Comparison of ENCODE assay signal across 12 cellular contexts in the genomic region with DNA sequence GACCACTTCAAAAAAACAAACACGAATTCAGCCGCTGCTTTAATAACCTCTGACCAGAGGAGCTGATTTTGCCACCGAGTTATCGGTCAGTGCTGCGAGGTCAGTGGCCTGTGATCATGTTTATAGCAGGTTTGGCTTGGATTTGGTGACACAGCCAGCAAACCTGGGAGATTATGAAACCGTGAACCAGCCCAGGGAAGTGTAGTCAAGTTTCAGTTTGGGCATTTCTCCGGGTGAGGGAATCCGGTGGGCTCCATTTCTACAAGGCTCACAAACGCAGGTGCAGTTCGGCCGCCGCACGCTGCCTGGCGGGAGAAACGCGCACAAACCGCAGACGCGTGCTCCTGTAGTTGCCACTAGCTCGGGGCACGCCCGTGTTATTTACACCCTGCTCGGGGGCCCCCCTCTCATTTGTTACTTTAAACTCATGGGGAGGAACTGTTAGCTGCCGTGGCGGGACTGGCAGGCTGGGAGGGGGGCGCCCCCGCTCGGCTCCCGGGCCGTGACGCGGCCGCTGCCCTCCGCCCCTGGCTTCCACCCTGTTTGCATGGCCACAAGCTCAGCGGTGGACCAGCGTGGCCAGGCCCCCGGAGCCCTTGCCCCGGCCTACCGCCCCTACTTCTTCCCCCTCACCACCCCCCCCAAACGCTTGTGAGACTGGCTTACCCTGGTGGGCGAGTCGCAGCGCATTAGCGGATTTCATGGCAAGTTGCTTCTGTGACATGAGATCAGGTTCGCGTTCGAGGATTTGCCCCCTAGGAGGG. TPM values are rescaled to one million over a fixed set of nuclear protein-coding genes. Genes with fewer than 3 reads are reported as not detected.
DNase-seq lines count a peak whose midpoint lies in the region; ATAC-seq, FAIRE-seq and TF ChIP-seq lines count a peak whose summit lies in the region.
"Had no signal": no experiment of that assay in that cellular context is flagged by ENCODE, and none has a peak within 500 bp of the region (broad histone marks: within the 10 kb centered on the region; RNA-seq: fewer than 3 reads in every experiment).

No MANE protein-coding gene starts in this region.

- no peaks in the 10 kb centered on the region for H3K9me3 Mint-ChIP-seq in activated T-cell treated with anti-CD3 and anti-CD28 coated beads, Interleukin-2, amount 50 U/mL, for 72 hours

- no peaks in the 10 kb centered on the region for H3K36me3 ChIP-seq in heart left ventricle
- no peaks in the 10 kb centered on the region for H3K36me3 ChIP-seq in HepG2 (replicated peaks in 1 of 2; ENCODE audit: control insufficient read depth in 1 of 2, insufficient read depth in 2 of 2, low read length in 2 of 2)
- no peaks in the 10 kb centered on the region for H3K36me3 ChIP-seq in suprapubic skin
- H3K36me3 ChIP-seq: neutrophil had no signal

- no peak for TF ChIP-seq POLR2A in heart left ventricle (IDR thresholded peaks at IDR 0.05)
- no peak for TF ChIP-seq POLR2A in HepG2 (IDR thresholded peaks at IDR 0.05; ENCODE audit: insufficient read depth in 1 of 2, low read depth in 2 of 2, low read length in 2 of 2)
- no peak for TF ChIP-seq POLR2A in suprapubic skin (IDR thresholded peaks at IDR 0.05)

- H4K20me1 ChIP-seq in HepG2 (ENCODE audit: insufficient read depth, low read length): no peaks in the 10 kb centered on the region

- peak overlapping the region; percentile 80 to 81 for H3K4me3 Mint-ChIP-seq in activated T-cell treated with anti-CD3 and anti-CD28 coated beads, Interleukin-2, amount 50 U/mL, for 72 hours

- no peaks in the 10 kb centered on the region for H3K79me2 ChIP-seq in HepG2 (ENCODE audit: insufficient read depth, low read length)

- DNase-seq in heart left ventricle: no peak
- DNase-seq in cardiac septum (ENCODE audit: low spot score): no peak
- DNase-seq in activated T-cell treated with anti-CD3 and anti-CD28 coated beads, Interleukin-2, amount 50 U/mL, for 72 hours: no peak
- no peak for DNase-seq in HepG2 (ENCODE audit: low spot score)
- DNase-seq in suprapubic skin (ENCODE audit: low spot score in 2 of 2): peak in 1 of 2 donors; percentile 55
- no peak for DNase-seq in NCI-H2029 (lab: John Stamatoyannopoulos, UW)
- DNase-seq in UCSD-AML1 (lab: John Stamatoyannopoulos, UW; ENCODE audit: unreplicated experiment): no peak
- DNase-seq: DMS 273 treated with DMSO at 0.1 percent for 48 hours had no signal

- peak overlapping the region; percentile 37; the same call in 1 of the 2 replicates for H3K9ac ChIP-seq in HepG2 (ENCODE audit: insufficient read depth, low read depth, low read length)

- 2 to 3% (median 2%) methylated on average over 23 to 47 of the region's 47 CpGs for WGBS in heart left ventricle, 4 donors
- WGBS in HepG2 (ENCODE audit: low lambda C conversion rate): 20% methylated on average over 29 of the region's 47 CpGs
- WGBS in suprapubic skin: 5% methylated on average over 35 of the region's 47 CpGs

- TF ChIP-seq EP300 in HepG2 (IDR thresholded peaks at IDR 0.05; ENCODE audit: low read depth in 2 of 2, low read length in 2 of 2): no peak
- TF ChIP-seq EP300 in HepG2 (CRISPR knock-in tag; IDR thresholded peaks at IDR 0.05; ENCODE audit: borderline replicate concordance): no peak
- TF ChIP-seq EP300 in suprapubic skin (IDR thresholded peaks at IDR 0.05): no peak

- peak overlapping the region in 8 of 12 donors; percentile 3 to 31 (median 16) for H3K4me3 ChIP-seq in heart left ventricle
- peak overlapping the region; percentile 23 to 62 (median 51) for H3K4me3 ChIP-seq in HepG2 (replicated peaks in 1 of 3; ENCODE audit: insufficient read depth in 1 of 3, low read depth in 2 of 3, low read length in 3 of 3)
- peak overlapping the region; percentile 21 for H3K4me3 ChIP-seq in suprapubic skin

- CTCF ChIA-PET in HepG2 (lab: Yijun Ruan, JAX; ENCODE audit: low intra/inter-chr PET ratio, low total read pairs): no interaction called here

- POLR2A ChIA-PET in HepG2 (lab: Yijun Ruan, JAX): interaction anchor here (1.2 kb wide), 1 partner anchor 13 kb away, joined by 4 read pairs; a partner anchor contains a TSS

- H3K27ac Mint-ChIP-seq in activated T-cell treated with anti-CD3 and anti-CD28 coated beads, Interleukin-2, amount 50 U/mL, for 72 hours: no peak overlapping the region

- H3K27ac ChIP-seq in heart left ventricle (no peak overlapping the region), HepG2 (ENCODE audit: extremely low read length, insufficient read depth, low read length) (no peak overlapping the region), suprapubic skin (no peak overlapping the region)
- H3K27ac ChIP-seq: neutrophil had no signal

- intact Hi-C loops in heart left ventricle (cut with DNase I): no loop called here
- intact Hi-C loops in cardiac septum (cut with DNase I): no loop called here
- intact Hi-C loops in HepG2 (cut with micrococcal nuclease; ENCODE audit: unreplicated experiment): no loop called here

- ATAC-seq in heart left ventricle (no peak), HepG2 (peak; percentile 61), HG03025 (IDR thresholded peaks at IDR 0.05; ENCODE audit: low FRiP score, unreplicated experiment) (no peak)
- ATAC-seq in activated T-cell treated with anti-CD3 and anti-CD28 coated beads, Interleukin-2, amount 50 U/mL, for 72 hours (replicated peaks in 1 of 2): no peak
- ATAC-seq: esophagus mucosa had no signal

- H3K4me1 Mint-ChIP-seq in activated T-cell treated with anti-CD3 and anti-CD28 coated beads, Interleukin-2, amount 50 U/mL, for 72 hours (ENCODE audit: low read depth): peaks cover 36% of the 10 kb centered on the region

- peak overlapping the region; percentile 72 for H3K4me2 ChIP-seq in HepG2 (ENCODE audit: low read depth, low read length)

- in situ Hi-C loops in HepG2 (cut with HindIII; ENCODE audit: extremely low pct_ligation_motif_present, low pct_unique_long_range_greater_than_20kb): no loop called here

- H3K36me3 Mint-ChIP-seq in activated T-cell treated with anti-CD3 and anti-CD28 coated beads, Interleukin-2, amount 50 U/mL, for 72 hours (ENCODE audit: insufficient read depth in 2 of 2): no peaks in the 10 kb centered on the region

- peaks cover 0 to 33% (median 26%) of the 10 kb centered on the region in 12 donors for H3K4me1 ChIP-seq in heart left ventricle
- H3K4me1 ChIP-seq in HepG2 (ENCODE audit: insufficient read depth, low read length): peaks cover 44% of the 10 kb centered on the region
- peaks cover 32% of the 10 kb centered on the region for H3K4me1 ChIP-seq in suprapubic skin

- H3K27me3 ChIP-seq in heart left ventricle (peaks cover 61 to 100% (median 97%) of the 10 kb centered on the region in 9 donors), HepG2 (ENCODE audit: control insufficient read depth in 1 of 2, insufficient read depth in 2 of 2, low read length in 2 of 2) (peaks cover 9 to 46% of the 10 kb centered on the region in 2 experiments; a peak in 4 of 5 replicates), suprapubic skin (peaks cover 100% of the 10 kb centered on the region)

- BruUV-seq in HepG2 (replicated peaks; lab: Mats Ljungman, UMichigan): no TSS peak

- H3K9me3 ChIP-seq in heart left ventricle (no peaks in the 10 kb centered on the region), HepG2 (ENCODE audit: low read length) (no peaks in the 10 kb centered on the region), suprapubic skin (no peaks in the 10 kb centered on the region)
- H3K9me3 ChIP-seq: neutrophil had no signal

- no peak for TF ChIP-seq RAD21 in HepG2 (CRISPR knock-in tag; IDR thresholded peaks at IDR 0.05)

- TF ChIP-seq CTCF in heart left ventricle (IDR thresholded peaks at IDR 0.05) (no peak), HepG2 (CRISPR knock-in tag; IDR thresholded peaks at IDR 0.05) (peak; percentile 30; the same call in 1 of the 2 replicates), suprapubic skin (IDR thresholded peaks at IDR 0.05) (no peak)

- H3K27me3 Mint-ChIP-seq in activated T-cell treated with anti-CD3 and anti-CD28 coated beads, Interleukin-2, amount 50 U/mL, for 72 hours (ENCODE audit: low read depth): peaks cover 76% of the 10 kb centered on the region

- no peak for FAIRE-seq in HepG2 (lab: Jason Lieb, UNC)

- H2AFZ ChIP-seq in HepG2 (ENCODE audit: low read length): peak overlapping the region; percentile 65

RNA-seq across cellular contexts. Expression of a gene that starts 13.6 kb away (rescaled TPM):
- total RNA-seq in heart left ventricle (not detected), cardiac septum (not detected), HepG2 (2016; rRNA removed; fragmentation: Illumina TruSeq; extraction: Trizol) (9.1 and 9.3 TPM in 2 replicates), suprapubic skin (under 1 TPM in 1 of 4 donors, not detected in 3; 0.29 TPM)
- polyA plus RNA-seq in heart left ventricle (not detected), HepG2 (2011; rRNA removed) (3.5 and 3.8 TPM in 2 replicates)
- total RNA-seq in activated T-cell treated with anti-CD3 and anti-CD28 coated beads, Interleukin-2, amount 50 U/mL, for 72 hours: not detected
- 1.9 and 2.8 TPM in 2 replicates for total RNA-seq in HepG2 (2016; cell fraction: cytosol; rRNA removed; fragmentation: Illumina TruSeq; extraction: Trizol; ENCODE audit: low read depth)
- total RNA-seq in HepG2 (2016; cell fraction: insoluble cytoplasmic fraction; rRNA removed; fragmentation: Illumina TruSeq; extraction: Trizol): 7.3 and 7.4 TPM in 2 replicates
- 6.4 and 6.6 TPM in 2 replicates for total RNA-seq in HepG2 (2016; cell fraction: membrane; rRNA removed; fragmentation: Illumina TruSeq; extraction: Trizol)
- 11.7 and 15.6 TPM in 2 replicates for total RNA-seq in HepG2 (2016; cell fraction: nucleus; rRNA removed; fragmentation: Illumina TruSeq; extraction: Trizol)
- polyA plus RNA-seq in HepG2 (2011; cell fraction: cytosol; rRNA removed): 1.8 and 2.0 TPM in 2 replicates
- 9.9 and 11.0 TPM in 2 replicates for polyA plus RNA-seq in HepG2 (2011; cell fraction: nucleus; rRNA removed)
- 13.4 and 15.9 TPM in 2 replicates for polyA plus RNA-seq in HepG2 (2012)
- 1.0 and 1.8 TPM in 2 replicates for polyA plus RNA-seq in HepG2 (2016; cell fraction: cytosol; fragmentation: Illumina TruSeq; extraction: Trizol; ENCODE audit: low read depth)
- polyA plus RNA-seq in HepG2 (2016; cell fraction: insoluble cytoplasmic fraction; fragmentation: Illumina TruSeq; extraction: Trizol; ENCODE audit: low read depth): 7.6 and 8.6 TPM in 2 replicates
- polyA plus RNA-seq in HepG2 (2016; cell fraction: membrane; fragmentation: Illumina TruSeq; extraction: Trizol; ENCODE audit: low read depth): 4.2 and 4.5 TPM in 2 replicates
- 13.6 and 17.1 TPM in 2 replicates for polyA plus RNA-seq in HepG2 (2016; cell fraction: nucleus; fragmentation: Illumina TruSeq; extraction: Trizol; ENCODE audit: insufficient read depth, low read depth)
- polyA minus RNA-seq in HepG2 (2011; rRNA and poly(A)+ RNA removed; ENCODE audit: low replicate concordance): 10.5 TPM in 1 of 2 replicates, not detected in the other
- 7.3 and 19.3 TPM in 2 replicates for polyA minus RNA-seq in HepG2 (2011; cell fraction: cytosol; rRNA and poly(A)+ RNA removed)
- 14.2 and 19.6 TPM in 2 replicates for polyA minus RNA-seq in HepG2 (2011; cell fraction: nucleus; rRNA and poly(A)+ RNA removed)
- total RNA-seq: esophagus mucosa, RPMI7951 had no signal
